ENCODE assay signal across 9 cellular contexts in genomic region chr22:44192098-44192810, GRCh38. TPM values are rescaled to one million over a fixed set of nuclear protein-coding genes. Genes with fewer than 3 reads are reported as not detected.
DNase-seq lines count a peak whose midpoint lies in the region; ATAC-seq and TF ChIP-seq lines count a peak whose summit lies in the region.
"Had no signal": no experiment of that assay in that cellular context is flagged by ENCODE, and none has a peak within 500 bp of the region (broad histone marks: within the 10 kb centered on the region; RNA-seq: fewer than 3 reads in every experiment).

No MANE protein-coding gene starts in this region.

- H3K27ac ChIP-seq in thyroid gland = no peak overlapping the region
- H3K27ac ChIP-seq: parathyroid adenoma had no signal

- H3K36me3 ChIP-seq in NT2/D1 (ENCODE audit: insufficient read depth, insufficient read length, low read length) (no peaks in the 10 kb centered on the region), thyroid gland (no peaks in the 10 kb centered on the region)

- 92 to 93% methylated on average over 5 of the region's 7 CpGs for WGBS in thyroid gland, 2 donors

- TF ChIP-seq CTCF in GM12865 (IDR thresholded peaks at IDR 0.05; ENCODE audit: insufficient read depth, low read depth, low read length, missing control alignments) = no peak
- TF ChIP-seq CTCF in omental fat pad (IDR thresholded peaks at IDR 0.05) = no peak
- TF ChIP-seq CTCF in thyroid gland (IDR thresholded peaks at IDR 0.05) = no peak

- intact Hi-C loops in activated naive CD4-positive, alpha-beta T cell treated with anti-CD3 and anti-CD28 coated beads for 36 hours (cut with micrococcal nuclease) = no loop called here
- intact Hi-C loops in thyroid gland (cut with DNase I) = no loop called here

- CTCF ChIA-PET in activated naive CD4-positive, alpha-beta T cell treated with anti-CD3 and anti-CD28 coated beads for 36 hours (lab: Charles Lee) = interaction anchor here (0.7 kb wide), 1 partner anchor 13 kb away, joined by 4 read pairs; no protein-coding TSS in a partner anchor

- H3K9ac ChIP-seq in NT2/D1 (ENCODE audit: insufficient read length, low read depth) = no peak overlapping the region
- H3K9ac ChIP-seq: parathyroid adenoma had no signal

- no peak for TF ChIP-seq POLR2A in thyroid gland (IDR thresholded peaks at IDR 0.05)

- no peak overlapping the region for H3K4me3 ChIP-seq in GM12865 (ENCODE audit: low read depth, low read length)
- no peak overlapping the region for H3K4me3 ChIP-seq in NT2/D1 (ENCODE audit: insufficient read length, low read depth)
- no peak overlapping the region for H3K4me3 ChIP-seq in thyroid gland (replicated peaks in 1 of 3)

- peaks cover 33% of the 10 kb centered on the region for H3K4me1 Mint-ChIP-seq in activated naive CD4-positive, alpha-beta T cell treated with anti-CD3 and anti-CD28 coated beads for 36 hours (ENCODE audit: low read depth)

- H3K9me3 Mint-ChIP-seq in activated naive CD4-positive, alpha-beta T cell treated with anti-CD3 and anti-CD28 coated beads for 36 hours = no peaks in the 10 kb centered on the region

- no peaks in the 10 kb centered on the region for H3K27me3 ChIP-seq in NT2/D1 (ENCODE audit: insufficient read depth, insufficient read length)
- no peaks in the 10 kb centered on the region for H3K27me3 ChIP-seq in thyroid gland

- H3K4me3 Mint-ChIP-seq in activated naive CD4-positive, alpha-beta T cell treated with anti-CD3 and anti-CD28 coated beads for 36 hours = no peak overlapping the region

- peaks cover 19% of the 10 kb centered on the region for H3K4me1 ChIP-seq in NT2/D1 (ENCODE audit: insufficient read depth, insufficient read length)
- H3K4me1 ChIP-seq in thyroid gland = no peaks in the 10 kb centered on the region
- H3K4me1 ChIP-seq: parathyroid adenoma had no signal

- H3K36me3 Mint-ChIP-seq in activated naive CD4-positive, alpha-beta T cell treated with anti-CD3 and anti-CD28 coated beads for 36 hours (ENCODE audit: low read depth) = peaks cover 18% of the 10 kb centered on the region

- no peaks in the 10 kb centered on the region for H3K9me3 ChIP-seq in NT2/D1 (ENCODE audit: insufficient read depth, low read length)
- no peaks in the 10 kb centered on the region for H3K9me3 ChIP-seq in thyroid gland

- ATAC-seq in omental fat pad (ENCODE audit: low FRiP score) (peak; percentile 8), GM18519 (IDR thresholded peaks at IDR 0.05; ENCODE audit: low FRiP score, unreplicated experiment) (no peak)

- no peak overlapping the region for H3K27ac Mint-ChIP-seq in activated naive CD4-positive, alpha-beta T cell treated with anti-CD3 and anti-CD28 coated beads for 36 hours

- peak; percentile 71 for DNase-seq in GM12865 (ENCODE audit: low read depth)
- DNase-seq in NT2/D1 (ENCODE audit: low read depth, low spot score) = peak; percentile 36
- peak; percentile 64 for DNase-seq in activated naive CD4-positive, alpha-beta T cell treated with anti-CD3 and anti-CD28 coated beads for 36 hours
- DNase-seq in omental fat pad (ENCODE audit: low spot score) = no peak
- DNase-seq in occipital lobe (lab: John Stamatoyannopoulos, UW) = no peak
- no peak for DNase-seq in thyroid gland
- DNase-seq in NCI-H187 treated with DMSO at 0.1 percent for 48 hours (lab: John Stamatoyannopoulos, UW) = no peak

- no peaks in the 10 kb centered on the region for H3K27me3 Mint-ChIP-seq in activated naive CD4-positive, alpha-beta T cell treated with anti-CD3 and anti-CD28 coated beads for 36 hours (ENCODE audit: low read depth)

RNA-seq across cellular contexts. Expression of gene PARVG, which starts 11.5 kb away (rescaled TPM):
- 10 to 100 TPM; 64.6 to 67.8 TPM for total RNA-seq in activated naive CD4-positive, alpha-beta T cell treated with anti-CD3 and anti-CD28 coated beads for 36 hours
- total RNA-seq in omental fat pad (10 to 100 TPM; 19.4 to 56.7 (median 39.6) TPM), occipital lobe (0.47 TPM), thyroid gland (1 to 10 TPM; 2.4 to 7.1 (median 5.5) TPM)

Comparison
In these comparisons a context has a peak if more than half of its experiments do, and no peak if none do; other contexts are left out.
1. DNase-seq: peak in GM12865 (single experiment), NT2/D1 (single experiment) and activated naive CD4-positive, alpha-beta T cell treated with anti-CD3 and anti-CD28 coated beads for 36 hours (single experiment); none in omental fat pad (single experiment), occipital lobe (single experiment), thyroid gland (0 of 2) and NCI-H187 treated with DMSO at 0.1 percent for 48 hours (single experiment).